ENCODE assay signal across 10 cellular contexts in genomic region chr10:118542205-118542604, GRCh38. TPM values are rescaled to one million over a fixed set of nuclear protein-coding genes. Genes with fewer than 3 reads are reported as not detected.
"Had no signal": no experiment of that assay in that cellular context is flagged by ENCODE, and none has a peak within 500 bp of the region (broad histone marks: within the 10 kb centered on the region; RNA-seq: fewer than 3 reads in every experiment).

No MANE protein-coding gene starts in this region.

- DNase-seq: GM23248, GOT3, H7, HFFc6, IMR-90 had no signal

- H3K9ac ChIP-seq: GM23248 had no signal

- H3K4me3 Mint-ChIP-seq: HFFc6 had no signal

- H2AFZ ChIP-seq: GM23248 had no signal

- ATAC-seq: HCT116, K562 had no signal

- H3K4me1 ChIP-seq: HAP-1 had no signal

- H3K9me3 Mint-ChIP-seq: HFFc6 had no signal

- H3K36me3 ChIP-seq: HAP-1 had no signal

- H3K4me3 ChIP-seq: GM23248, HAP-1, K562 had no signal

- H3K27ac Mint-ChIP-seq: HFFc6 had no signal

- H3K9me3 ChIP-seq: HAP-1 had no signal

- H3K27ac ChIP-seq: GM23248 had no signal

RNA-seq across cellular contexts. Expression of gene PRLHR, which starts 53.2 kb away (rescaled TPM):
- total RNA-seq: GM23248, H4, H7, HFFc6, HT-29, IMR-90, K562 had no signal
- polyA plus RNA-seq: GM23248, IMR-90, K562 had no signal
